Comparison of ENCODE assay signal across 40 cellular contexts in the genomic region with DNA sequence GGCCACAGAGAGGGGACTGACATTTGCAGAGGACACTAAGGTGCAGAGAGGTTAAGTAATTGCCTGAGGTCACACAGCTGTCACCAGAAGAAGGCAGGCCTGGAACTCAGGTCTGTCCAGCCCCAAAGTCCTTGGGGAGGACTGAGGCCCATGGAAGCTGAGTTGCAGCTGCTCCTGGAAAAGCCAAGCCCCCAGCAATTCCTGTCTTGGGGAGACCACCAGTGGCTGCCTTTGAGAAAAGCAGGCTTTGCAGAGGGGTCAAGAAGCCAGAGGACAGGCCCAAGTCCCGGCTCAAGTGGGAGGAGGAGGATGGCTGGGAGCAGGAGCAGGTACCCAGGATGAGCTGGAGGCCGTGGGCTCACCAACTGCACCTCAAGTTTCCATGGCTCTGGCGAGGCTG. TPM values are rescaled to one million over a fixed set of nuclear protein-coding genes. Genes with fewer than 3 reads are reported as not detected.
"Had no signal": no experiment of that assay in that cellular context is flagged by ENCODE, and none has a peak within 500 bp of the region (broad histone marks: within the 10 kb centered on the region; RNA-seq: fewer than 3 reads in every experiment).

No MANE protein-coding gene starts in this region.

- ATAC-seq: activated CD8-positive, alpha-beta T cell treated with anti-CD3 and anti-CD28 coated beads for 36 hours; PC-3; Right ventricle myocardium inferior had no signal

- H3K4me3 ChIP-seq: ascending aorta, cardiac muscle cell, Peyer's patch had no signal

- H3K4me1 Mint-ChIP-seq: activated naive CD4-positive, alpha-beta T cell treated with anti-CD3 and anti-CD28 coated beads, Interleukin-2, amount 50 U/mL, for 24 hours; activated naive CD8-positive, alpha-beta T cell treated with anti-CD3 and anti-CD28 coated beads, Interleukin-2, amount 10 ng/mL, durations not matched to agents 7 days and 5 days; central memory CD8-positive, alpha-beta T cell had no signal

- H3K36me3 ChIP-seq: ascending aorta, cardiac muscle cell, Peyer's patch had no signal

- H3K27me3 ChIP-seq: ascending aorta, cardiac muscle cell, Peyer's patch had no signal

- H3K9ac ChIP-seq: KMS-11 had no signal

- H3K36me3 Mint-ChIP-seq: activated naive CD4-positive, alpha-beta T cell treated with anti-CD3 and anti-CD28 coated beads, Interleukin-2, amount 50 U/mL, for 24 hours; activated naive CD8-positive, alpha-beta T cell treated with anti-CD3 and anti-CD28 coated beads, Interleukin-2, amount 10 ng/mL, durations not matched to agents 7 days and 5 days had no signal

- H3K4me2 ChIP-seq: KMS-11 had no signal

- H3K4me1 ChIP-seq: Peyer's patch had no signal

- H3K27ac ChIP-seq: ascending aorta, cardiac muscle cell, KMS-11, Peyer's patch, VCaP had no signal

- H3K27ac Mint-ChIP-seq: activated CD8-positive, alpha-beta T cell treated with anti-CD3 and anti-CD28 coated beads for 36 hours; activated naive CD4-positive, alpha-beta T cell treated with anti-CD3 and anti-CD28 coated beads, Interleukin-2, amount 50 U/mL, for 24 hours; activated naive CD8-positive, alpha-beta T cell treated with anti-CD3 and anti-CD28 coated beads, Interleukin-2, amount 10 ng/mL, durations not matched to agents 7 days and 5 days; activated T-cell treated with anti-CD3 and anti-CD28 coated beads, Interleukin-2, amount 50 U/mL, for 24 hours; activated T-helper 2 cell treated with anti-CD3 and anti-CD28 coated beads, Interferon-gamma antibody, Interleukin-2, Interleukin-4, amounts not matched to agents 10 μg/mL and 5 μg/mL and 100 μg/mL, durations not matched to agents 14 hours and 24 hours and 36 hours had no signal

- H3K4me3 Mint-ChIP-seq: activated CD8-positive, alpha-beta T cell treated with anti-CD3 and anti-CD28 coated beads for 36 hours; activated naive CD4-positive, alpha-beta T cell treated with anti-CD3 and anti-CD28 coated beads, Interleukin-2, amount 50 U/mL, for 24 hours; activated naive CD8-positive, alpha-beta T cell treated with anti-CD3 and anti-CD28 coated beads, Interleukin-2, amount 10 ng/mL, durations not matched to agents 7 days and 5 days; activated T-cell treated with anti-CD3 and anti-CD28 coated beads, Interleukin-2, amount 50 U/mL, for 24 hours; central memory CD8-positive, alpha-beta T cell had no signal

- H3K9me3 ChIP-seq: ascending aorta, Peyer's patch had no signal

- H3K9me3 Mint-ChIP-seq: activated CD8-positive, alpha-beta T cell treated with anti-CD3 and anti-CD28 coated beads for 36 hours; activated naive CD4-positive, alpha-beta T cell treated with anti-CD3 and anti-CD28 coated beads, Interleukin-2, amount 50 U/mL, for 24 hours; activated naive CD8-positive, alpha-beta T cell treated with anti-CD3 and anti-CD28 coated beads, Interleukin-2, amount 10 ng/mL, durations not matched to agents 7 days and 5 days; activated T-cell treated with anti-CD3 and anti-CD28 coated beads, Interleukin-2, amount 50 U/mL, for 24 hours; activated T-helper 2 cell treated with anti-CD3 and anti-CD28 coated beads, Interferon-gamma antibody, Interleukin-2, Interleukin-4, amounts not matched to agents 10 μg/mL and 5 μg/mL and 100 μg/mL, durations not matched to agents 14 hours and 24 hours and 36 hours; central memory CD8-positive, alpha-beta T cell had no signal

- DNase-seq: activated CD4-positive, alpha-beta T cell treated with anti-CD3 and anti-CD28 coated beads for 1 hour; activated CD4-positive, alpha-beta T cell treated with anti-CD3 and anti-CD28 coated beads for 48 hours; activated CD4-positive, CD25-positive, alpha-beta regulatory T cell; activated CD8-positive, alpha-beta T cell treated with anti-CD3 and anti-CD28 coated beads for 36 hours; activated gamma-delta T cell; activated naive CD4-positive, alpha-beta T cell treated with Interleukin-2 at 50 U/mL for 16 hours; activated naive CD8-positive, alpha-beta T cell treated with anti-CD3 and anti-CD28 coated beads, Interleukin-2, amount 10 ng/mL, durations not matched to agents 7 days and 5 days; activated T-cell treated with anti-CD3 and anti-CD28 coated beads, Interleukin-2, amount 50 U/mL, for 24 hours; amygdala; MM.1S; MV-4-11; NCI-H1092 treated with DMSO at 0.1 percent for 48 hours; NCI-H1417; NCI-H146; NCI-H187; NCI-H2029 treated with DMSO at 0.1 percent for 48 hours; NCI-H2107; NCI-H2171; NCI-H510A; NCI-H526; NCI-H748 treated with DMSO at 0.1 percent for 48 hours; NK-92 treated with Interleukin-12 subunit alpha and Interleukin-12 subunit beta, amount 100 ng/mL, for 24 hours; PC-3; RPMI8226; SIG-M5; SW 1271; T-helper 1 cell; T-helper 2 cell; T-helper 9 cell had no signal

RNA-seq across cellular contexts. Expression of a gene that starts 3.4 kb away (rescaled TPM):
- total RNA-seq: LHCN-M2, SK-MEL-5 had no signal
